Comparison of ENCODE assay signal across 8 cellular contexts in genomic region chrX:101407748-101408529, GRCh38. TPM values are rescaled to one million over a fixed set of nuclear protein-coding genes. Genes with fewer than 3 reads are reported as not detected.
DNase-seq lines count a peak whose midpoint lies in the region; ATAC-seq and TF ChIP-seq lines count a peak whose summit lies in the region.

Gene GLA (minus strand): TSS chrX:101407925. CDS start chrX:101407903, 22 bp downstream.
Gene HNRNPH2 (plus strand): TSS chrX:101408222. CDS start chrX:101411989, 3,767 bp downstream.

- peak within 1 kb of the TSS; percentile 95 for H3K9ac ChIP-seq in PC-3 (ENCODE audit: low read length)

- H3K4me1 ChIP-seq in PC-3 (ENCODE audit: insufficient read depth, low read length), result peaks cover 12% of the 10 kb centered on the region
- no peaks in the 10 kb centered on the region for H3K4me1 ChIP-seq in mucosa of descending colon (ENCODE audit: low read depth)

- peak within 1 kb of the TSS; percentile 74 for H2AFZ ChIP-seq in PC-3 (ENCODE audit: low read length)

- intact Hi-C loops in PC-3 (cut with micrococcal nuclease) (loop anchor here (1.0 kb wide), 1 partner anchor 18 kb away; no protein-coding TSS in a partner anchor), mucosa of descending colon (cut with DNase I, micrococcal nuclease) (no loop called here)

- H3F3A ChIP-seq in PC-3 (ENCODE audit: low read length, unreplicated experiment), result no peaks in the 10 kb centered on the region

- H3K4me3 ChIP-seq in PC-3 (ENCODE audit: low read length) (peak within 1 kb of the TSS; percentile 95), mucosa of descending colon (peak within 1 kb of the TSS; percentile 32)

- BruUV-seq in PC-3 (replicated peaks; lab: Mats Ljungman, UMichigan), result no TSS peak

- H3K79me2 ChIP-seq in PC-3 (ENCODE audit: low read length), result peaks cover 77% of the 10 kb centered on the region

- no peaks in the 10 kb centered on the region for H3K27me3 ChIP-seq in PC-3 (ENCODE audit: low read length)

- CTCF ChIA-PET in PC-3 (lab: Charles Lee), result no interaction called here

- peak within 1 kb of the TSS; percentile 90 for H3K4me2 ChIP-seq in PC-3 (ENCODE audit: low read length)

- peak; percentile 94 for ATAC-seq in GM21576 (IDR thresholded peaks at IDR 0.05; ENCODE audit: unreplicated experiment)
- ATAC-seq in PC-3, result peak; percentile 92
- peak; percentile 97 for ATAC-seq in mucosa of descending colon

- no peaks in the 10 kb centered on the region for H3K9me2 ChIP-seq in PC-3 (replicated peaks; ENCODE audit: low read length)

- H3K36me3 ChIP-seq in PC-3 (ENCODE audit: low read depth, low read length), result peaks cover 13% of the 10 kb centered on the region; the same call in 1 of the 2 replicates
- H3K36me3 ChIP-seq in mucosa of descending colon (ENCODE audit: low read depth), result no peaks in the 10 kb centered on the region

- TF ChIP-seq CTCF in PC-3 (conservative IDR thresholded peaks at IDR 0.05; ENCODE audit: low read depth, low read length) (no peak), mucosa of descending colon (IDR thresholded peaks at IDR 0.05) (no peak)

- no peaks in the 10 kb centered on the region for H3K9me3 ChIP-seq in PC-3 (ENCODE audit: low read length)
- H3K9me3 ChIP-seq in mucosa of descending colon, result no peaks in the 10 kb centered on the region

- H3K27ac ChIP-seq in PC-3 (ENCODE audit: low read length) (peak within 1 kb of the TSS; percentile 84), epithelial cell of prostate (peak within 1 kb of the TSS; percentile 81)

- POLR2A ChIA-PET in PC-3 (lab: Charles Lee; ENCODE audit: unreplicated experiment), result no interaction called here

- TF ChIP-seq EP300 in Ishikawa (IDR thresholded peaks at IDR 0.05; ENCODE audit: borderline replicate concordance), result no peak

- DNase-seq in DMS 273 treated with DMSO at 0.1 percent for 48 hours (lab: John Stamatoyannopoulos, UW) (peak; percentile 96), PC-3 (peak; percentile 98), activated T-cell treated with anti-CD3 and anti-CD28 coated beads for 48 hours (ENCODE audit: low read depth) (peak; percentile 74), epithelial cell of prostate (ENCODE audit: low read depth, low spot score) (peak; percentile 94), mucosa of descending colon (peak; percentile 86 to 97 (median 91))
- peak; percentile 76 for DNase-seq in stimulated activated CD8-positive, alpha-beta memory T cell treated with anti-CD3 and anti-CD28 coated beads, Interleukin-4, amount 100 ng/mL, for 24 hours (ENCODE audit: low read depth)

- no peak for TF ChIP-seq RAD21 in Ishikawa (IDR thresholded peaks at IDR 0.05; ENCODE audit: low read depth)

- peaks cover 11% of the 10 kb centered on the region; the same call in 1 of the 2 replicates for H4K20me1 ChIP-seq in PC-3 (ENCODE audit: low read length)

TF ChIP-seq in Ishikawa, 13 proteins besides CTCF, POLR2A, EP300 and RAD21:
- TF ChIP-seq NFIC (IDR thresholded peaks at IDR 0.05) (no peak), USF1 (IDR thresholded peaks at IDR 0.05) (peak; percentile 99), CREB1 (IDR thresholded peaks at IDR 0.05; ENCODE audit: low read depth) (peak; percentile 61; the same call in 1 of the 2 replicates), YY1 (IDR thresholded peaks at IDR 0.05; ENCODE audit: low read depth) (no peak)
TF ChIP-seq in Ishikawa: peak in this region for 2.

RNA-seq across cellular contexts. Expression of gene GLA, which starts in this region (rescaled TPM):
- total RNA-seq in PC-3 (2014; rRNA removed), result 41.9 and 54.8 TPM in 2 replicates
- 10 to 100 TPM; 17.7 to 26.9 (median 21.1) TPM for total RNA-seq in mucosa of descending colon

RNA-seq across cellular contexts. Expression of gene HNRNPH2, which starts in this region (rescaled TPM):
- total RNA-seq in PC-3 (2014; rRNA removed), result 54.8 TPM in 2 replicates
- 10 to 100 TPM; 43.6 to 65.0 (median 60.7) TPM for total RNA-seq in mucosa of descending colon

Comparison
In these comparisons a context has a peak if more than half of its experiments do, and no peak if none do; other contexts are left out.
1. Peak in every context shown above with its lines: DNase-seq, ATAC-seq, H3K4me3 ChIP-seq and H3K27ac ChIP-seq.